Comparison of ENCODE assay signal across 8 cellular contexts in the genomic region with DNA sequence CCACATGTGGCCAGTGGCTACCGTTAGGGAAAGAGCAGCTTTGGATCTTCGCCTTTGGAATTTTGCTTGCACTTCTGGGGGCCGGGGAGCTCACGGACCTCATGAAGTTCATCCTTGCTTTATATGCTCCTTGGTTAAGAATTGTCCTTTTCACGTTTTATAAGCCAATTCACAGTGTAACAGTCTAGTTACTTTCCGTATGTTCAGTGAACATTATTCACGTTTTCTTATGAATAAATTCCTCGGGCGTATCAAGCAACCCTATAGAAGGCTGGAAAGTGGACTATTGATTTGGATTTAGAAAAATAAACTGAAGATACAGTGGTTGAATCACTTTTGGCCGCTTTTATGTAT. TPM values are rescaled to one million over a fixed set of nuclear protein-coding genes. Genes with fewer than 3 reads are reported as not detected.
DNase-seq lines count a peak whose midpoint lies in the region; ATAC-seq and TF ChIP-seq lines count a peak whose summit lies in the region.

No MANE protein-coding gene starts in this region.

- H3K9me1 ChIP-seq in IMR-90 (ENCODE audit: insufficient read depth, low read length), result peaks cover 4% of the 10 kb centered on the region; the same call in 1 of the 2 replicates

- H3K27me3 ChIP-seq in IMR-90 (ENCODE audit: control insufficient read depth, insufficient read depth, low read length), result no peaks in the 10 kb centered on the region

- no peak for TF ChIP-seq POLR2A in IMR-90 (IDR thresholded peaks at IDR 0.05; ENCODE audit: low read depth, low read length)

- peak overlapping the region; percentile 69 for H3K4me3 ChIP-seq in AG09309 (ENCODE audit: control insufficient read depth, low read depth, low read length)
- peak overlapping the region; percentile 99 for H3K4me3 ChIP-seq in IMR-90 (ENCODE audit: insufficient read depth, low read depth, low read length)
- H3K4me3 ChIP-seq in cardiac fibroblast (replicated peaks in 1 of 2; ENCODE audit: low read depth in 2 of 2, low read length in 2 of 2), result peak overlapping the region; percentile 71 to 97

- peak overlapping the region; percentile 96 for H3K4me2 ChIP-seq in IMR-90 (ENCODE audit: low read depth, low read length)

- peak overlapping the region; percentile 89 to 96 (median 92) for H3K4me3 Mint-ChIP-seq in naive B cell

- no peak overlapping the region for H2AK9ac ChIP-seq in IMR-90 (replicated peaks; ENCODE audit: low read depth, low read length, poor library complexity)

- dilution Hi-C loops in IMR-90 (cut with HindIII; ENCODE audit: low sequenced_read_pairs, unreplicated experiment), result no loop called here

- peak overlapping the region; percentile 46 for H2BK120ac ChIP-seq in IMR-90 (ENCODE audit: low read depth, low read length)

- H4K8ac ChIP-seq in IMR-90 (ENCODE audit: low read depth in 2 of 2, low read length in 2 of 2), result peak overlapping the region in 1 of 2 experiments; percentile 56; a peak in 1 of 4 replicates

- peaks cover 13% of the 10 kb centered on the region; the same call in 1 of the 2 replicates for H4K20me1 ChIP-seq in IMR-90 (ENCODE audit: insufficient read depth, low read length)

- H3K27me3 Mint-ChIP-seq in naive B cell, result peaks cover 19 to 34% (median 26%) of the 10 kb centered on the region in 3 donors

- 0 out of 2 replicates have a peak overlapping the region, but pooled peaks have one; percentile 22 for H2BK20ac ChIP-seq in IMR-90 (ENCODE audit: low read depth, low read length)

- H3K27ac Mint-ChIP-seq in naive B cell, result peak overlapping the region in 4 of 6 donors; percentile 39 to 94 (median 76)

- peak overlapping the region; percentile 86; the same call in 1 of the 2 replicates for H3K23ac ChIP-seq in IMR-90 (ENCODE audit: low read depth, low read length)

- peak overlapping the region; percentile 12 for H3K14ac ChIP-seq in IMR-90 (replicated peaks; ENCODE audit: low read depth, low read length)

- WGBS in IMR-90 (ENCODE audit: extremely low coverage in 2 of 2, insufficient read length in 1 of 2), 2 experiments, result 28% methylated on average over 4 of the region's 10 CpGs; no CpG with 5 or more reads in 1 of the 2 experiments

- CTCF ChIA-PET in IMR-90 (lab: Yijun Ruan, JAX), result interaction anchor here (1.0 kb wide), 1 partner anchor 72 kb away, joined by 3 read pairs; no protein-coding TSS in a partner anchor

- H2AFZ ChIP-seq in IMR-90 (replicated peaks; ENCODE audit: low read length, poor library complexity), result peak overlapping the region; percentile 64

- H3K36me3 Mint-ChIP-seq in naive B cell, result no peaks in the 10 kb centered on the region

- POLR2A ChIA-PET in IMR-90 (lab: Charles Lee; ENCODE audit: unreplicated experiment), result interaction anchor here (1.0 kb wide), 1 partner anchor 10 kb away, joined by 20 read pairs; no protein-coding TSS in a partner anchor

- peak overlapping the region; percentile 4; the same call in 1 of the 2 replicates for H3K4ac ChIP-seq in IMR-90 (ENCODE audit: low read depth, low read length)

- peak overlapping the region; percentile 82 for H3K9ac ChIP-seq in IMR-90 (ENCODE audit: low read depth, low read length)

- no peaks in the 10 kb centered on the region for H3K9me3 ChIP-seq in IMR-90 (ENCODE audit: control insufficient read depth, insufficient read depth, low read length)

- peak overlapping the region; percentile 16; the same call in 1 of the 2 replicates for H4K5ac ChIP-seq in IMR-90 (ENCODE audit: low read depth, low read length)

- BruUV-seq in IMR-90 (replicated peaks; lab: Mats Ljungman, UMichigan), result no TSS peak

- H3K4me1 ChIP-seq in IMR-90 (ENCODE audit: control insufficient read depth, insufficient read depth, low read length), result peaks cover 7% of the 10 kb centered on the region

- H3K36me3 ChIP-seq in IMR-90 (ENCODE audit: control insufficient read depth, insufficient read depth, low read length), result peaks cover 2% of the 10 kb centered on the region; the same call in 1 of the 2 replicates

- H2BK5ac ChIP-seq in IMR-90 (ENCODE audit: low read depth, low read length, poor library complexity, severe bottlenecking), result peak overlapping the region; percentile 58

- in situ Hi-C loops in IMR-90 (cut with MboI; ENCODE audit: low sequenced_read_pairs), result no loop called here

- H3K27ac ChIP-seq in IMR-90 (ENCODE audit: insufficient read depth, low read length), result no peak overlapping the region

- no peak for TF ChIP-seq CTCF in AG09309 (IDR thresholded peaks at IDR 0.05; ENCODE audit: control insufficient read depth, insufficient read depth, low read depth, low read length, missing control alignments)
- TF ChIP-seq CTCF in IMR-90 (conservative IDR thresholded peaks at IDR 0.05; ENCODE audit: low read depth, low read length), result no peak
- TF ChIP-seq CTCF in cardiac fibroblast (IDR thresholded peaks at IDR 0.05; ENCODE audit: low read depth, low read length), result no peak

- TF ChIP-seq RAD21 in IMR-90 (IDR thresholded peaks at IDR 0.05; ENCODE audit: low read length), result no peak

- ATAC-seq in IMR-90 (ENCODE audit: low read depth) (no peak), naive B cell (ENCODE audit: low read depth in 2 of 2) (no peak), GM19455 (IDR thresholded peaks at IDR 0.05; ENCODE audit: unreplicated experiment) (no peak)

- H2BK15ac ChIP-seq in IMR-90 (ENCODE audit: low read depth, low read length), result peak overlapping the region; percentile 15; the same call in 1 of the 3 replicates

- H3K9me3 Mint-ChIP-seq in naive B cell, result no peaks in the 10 kb centered on the region

- DNase-seq in AG09309 (ENCODE audit: low read depth) (no peak), IMR-90 (no peak), cardiac fibroblast (ENCODE audit: low read depth in 2 of 2) (no peak), naive B cell (peak; percentile 1), NCI-H1694 treated with DMSO at 0.1 percent for 48 hours (lab: John Stamatoyannopoulos, UW) (no peak), AG08396 (ENCODE audit: low spot score) (no peak)
- DNase-seq in stimulated activated CD4-positive, alpha-beta T cell treated with anti-CD3 and anti-CD28 coated beads, Interleukin-2, amount 100 ng/mL, for 48 hours, result no peak

- peak overlapping the region; percentile 51; the same call in 1 of the 2 replicates for H3K18ac ChIP-seq in IMR-90 (ENCODE audit: low read depth, low read length)

- intact Hi-C loops in IMR-90 (cut with micrococcal nuclease), result loop anchor here (2.0 to 5.0 kb wide), 4 partner anchors 44 to 664 kb away; no protein-coding TSS in a partner anchor

- H2AK5ac ChIP-seq in IMR-90 (ENCODE audit: low read depth, low read length), result no peak overlapping the region

- no peak overlapping the region; the same call in 1 of the 2 replicates for H4K91ac ChIP-seq in IMR-90 (ENCODE audit: insufficient read depth, low read depth, low read length)

- H3K79me1 ChIP-seq in IMR-90 (ENCODE audit: low read depth in 1 of 2, low read length in 2 of 2), result peaks cover 0 to 13% of the 10 kb centered on the region in 2 experiments; a peak in 2 of 4 replicates

- peaks cover 20 to 24% (median 23%) of the 10 kb centered on the region in 3 donors for H3K4me1 Mint-ChIP-seq in naive B cell

- 0 out of 2 replicates have a peak overlapping the region, but pooled peaks have one; percentile 61 for H3K56ac ChIP-seq in IMR-90 (ENCODE audit: extremely low read depth, insufficient read depth, low read length)

TF ChIP-seq in IMR-90, 13 proteins besides CTCF, POLR2A, EP300 and RAD21:
- TF ChIP-seq CHD1 (IDR thresholded peaks at IDR 0.05; ENCODE audit: low read depth, low read length), result no peak
- no peak for TF ChIP-seq BHLHE40 (IDR thresholded peaks at IDR 0.05; ENCODE audit: low read depth, low read length)
- TF ChIP-seq RCOR1 (IDR thresholded peaks at IDR 0.05; ENCODE audit: insufficient replicate concordance, low read length), result no peak
- no peak for TF ChIP-seq NFE2L2 (IDR thresholded peaks at IDR 0.05; ENCODE audit: low read depth, low read length)
- no peak for TF ChIP-seq CEBPB (IDR thresholded peaks at IDR 0.05; ENCODE audit: low read depth, low read length)

RNA-seq across cellular contexts. Expression of a gene that starts 0.7 kb away (rescaled TPM):
- total RNA-seq in IMR-90 (2012; rRNA removed), result 159 and 188 TPM in 2 replicates
- 96.5 and 98.9 TPM in 2 replicates for polyA plus RNA-seq in IMR-90 (2012; rRNA removed)
- polyA plus RNA-seq in IMR-90 (2012; cell fraction: cytosol; rRNA removed), result 50.8 and 51.2 TPM in 2 replicates
- polyA plus RNA-seq in IMR-90 (2012; cell fraction: nucleus; rRNA removed; ENCODE audit: low replicate concordance), result 53.9 and 106 TPM in 2 replicates
- 10 to 100 TPM; 33.4 to 47.3 (median 41.1) TPM for polyA plus RNA-seq in naive B cell (ENCODE audit: low read depth in 6 of 6)
